In genomic region chr17:78716814-78717393, GRCh38 we compare ENCODE assay signal across 8 cellular contexts.
DNase-seq lines count a peak whose midpoint lies in the region; ATAC-seq and TF ChIP-seq lines count a peak whose summit lies in the region.

No MANE protein-coding gene starts in this region.

- no peaks in the 10 kb centered on the region for H3K36me3 Mint-ChIP-seq in natural killer cell

- no peaks in the 10 kb centered on the region for H3K27me3 Mint-ChIP-seq in natural killer cell (ENCODE audit: low read depth in 2 of 2)

- no peak for TF ChIP-seq CTCF in WI38 (IDR thresholded peaks at IDR 0.05; ENCODE audit: low read depth, low read length)
- no peak for TF ChIP-seq CTCF in esophagus squamous epithelium (IDR thresholded peaks at IDR 0.05)
- no peak for TF ChIP-seq CTCF in natural killer cell (IDR thresholded peaks at IDR 0.05)

- intact Hi-C loops in esophagus squamous epithelium (cut with DNase I): no loop called here
- intact Hi-C loops in natural killer cell (cut with micrococcal nuclease): no loop called here

- H3K4me1 ChIP-seq in esophagus squamous epithelium: peaks cover 39 to 86% (median 59%) of the 10 kb centered on the region in 3 donors

- peak overlapping the region; percentile 41 to 72 (median 63) for H3K27ac ChIP-seq in esophagus squamous epithelium

- H3K27me3 ChIP-seq in esophagus squamous epithelium: no peaks in the 10 kb centered on the region

- 20 to 27% methylated on average over 6 to 13 of the region's 19 CpGs for WGBS in esophagus squamous epithelium, 2 donors

- peaks cover 82 to 86% of the 10 kb centered on the region in 2 donors for H3K4me1 Mint-ChIP-seq in natural killer cell

- peak overlapping the region; percentile 81 for H3K4me3 Mint-ChIP-seq in natural killer cell

- H3K36me3 ChIP-seq in esophagus squamous epithelium: no peaks in the 10 kb centered on the region

- ATAC-seq in natural killer cell (peak; percentile 40 to 54 (median 51)), HG02852 (IDR thresholded peaks at IDR 0.05; ENCODE audit: unreplicated experiment) (no peak), HG03342 (IDR thresholded peaks at IDR 0.05; ENCODE audit: unreplicated experiment) (no peak)

- TF ChIP-seq POLR2A in esophagus squamous epithelium (IDR thresholded peaks at IDR 0.05): peak in 1 of 4 donors; percentile 17

- DNase-seq in DMS53 treated with DMSO at 0.1 percent for 48 hours (lab: John Stamatoyannopoulos, UW; ENCODE audit: unreplicated experiment) (peak; percentile 64), NCI-H1092 (lab: John Stamatoyannopoulos, UW) (peak; percentile 70), esophagus squamous epithelium (lab: John Stamatoyannopoulos, UW) (no peak), natural killer cell (no peak)
- no peak for DNase-seq in stimulated activated CD8-positive, alpha-beta memory T cell treated with anti-CD3 and anti-CD28 coated beads, Interleukin-4, amount 100 ng/mL, for 48 hours

- H3K9me3 ChIP-seq in esophagus squamous epithelium: no peaks in the 10 kb centered on the region

- H3K4me3 ChIP-seq in WI38 (ENCODE audit: low read depth, low read length) (peak overlapping the region; percentile 43), esophagus squamous epithelium (peak overlapping the region; percentile 14 to 65 (median 44))

- peak overlapping the region; percentile 91 to 92 for H3K27ac Mint-ChIP-seq in natural killer cell

- H3K9me3 Mint-ChIP-seq in natural killer cell: no peaks in the 10 kb centered on the region

Comparison
In these comparisons a context has a peak if more than half of its experiments do, and no peak if none do; other contexts are left out.
1. DNase-seq: peak in DMS53 treated with DMSO at 0.1 percent for 48 hours (single experiment) and NCI-H1092 (single experiment); none in esophagus squamous epithelium (single experiment), natural killer cell (single experiment) and stimulated activated CD8-positive, alpha-beta memory T cell treated with anti-CD3 and anti-CD28 coated beads, Interleukin-4, amount 100 ng/mL, for 48 hours (single experiment).
2. ATAC-seq: peak in natural killer cell (3 of 3); none in HG02852 (single experiment) and HG03342 (single experiment).